In the genomic region with DNA sequence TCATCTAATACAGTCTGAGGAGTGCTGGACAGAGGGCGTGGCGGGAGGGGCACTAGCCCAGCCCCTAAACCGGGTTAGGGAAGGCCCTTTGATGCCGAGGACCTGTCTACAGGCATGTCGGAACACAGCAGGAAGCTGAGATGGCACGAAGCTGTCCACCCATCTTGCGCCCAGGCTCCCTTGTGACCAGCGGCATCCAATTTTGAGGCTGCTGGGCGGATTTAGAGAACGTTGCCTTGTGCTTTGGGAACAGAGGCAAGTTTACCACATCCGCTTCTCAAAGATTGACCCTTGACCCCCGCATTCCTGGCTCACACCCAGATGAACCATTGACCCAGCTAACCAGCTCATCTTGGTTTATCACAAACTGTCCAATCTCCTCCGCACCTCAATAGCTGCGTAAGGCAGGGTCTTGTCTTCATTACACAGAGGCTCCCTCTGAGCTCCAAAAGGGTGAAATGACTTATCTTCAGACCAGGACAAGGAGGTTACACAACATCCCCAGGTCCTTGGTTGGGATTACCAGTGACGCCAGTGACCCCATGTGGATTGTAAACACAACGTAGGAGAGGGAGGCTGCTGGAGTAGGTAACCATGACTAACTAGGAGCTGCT, we compare ENCODE assay signal across 11 cellular contexts. TPM values are rescaled to one million over a fixed set of nuclear protein-coding genes. Genes with fewer than 3 reads are reported as not detected.
DNase-seq lines count a peak whose midpoint lies in the region; ATAC-seq and TF ChIP-seq lines count a peak whose summit lies in the region.
"Had no signal": no experiment of that assay in that cellular context is flagged by ENCODE, and none has a peak within 500 bp of the region (broad histone marks: within the 10 kb centered on the region; RNA-seq: fewer than 3 reads in every experiment).

No MANE protein-coding gene starts in this region.

- H3K27me3 ChIP-seq in Caco-2 (replicated peaks; ENCODE audit: control insufficient read depth, insufficient read depth, low read length) = no peaks in the 10 kb centered on the region

- CTCF ChIA-PET in Caco-2 (lab: Charles Lee) = interaction anchor here (0.6 to 1.2 kb wide), 9 partner anchors 9 to 464 kb away, joined by 3 to 17 read pairs (median 3); no protein-coding TSS in a partner anchor
- CTCF ChIA-PET in WTC11 (lab: Charles Lee) = interaction anchor here (1.1 to 5.3 kb wide), 7 partner anchors 10 to 66 kb away, joined by 3 to 29 read pairs (median 10); no protein-coding TSS in a partner anchor

- POLR2A ChIA-PET in Caco-2 (lab: Charles Lee) = interaction anchor here (0.5 to 1.2 kb wide), 2 partner anchors 15 to 32 kb away, joined by 4 read pairs; no protein-coding TSS in a partner anchor
- POLR2A ChIA-PET in WTC11 (lab: Charles Lee) = interaction anchor here (1.7 kb wide), 1 partner anchor 10 kb away, joined by 5 read pairs; no protein-coding TSS in a partner anchor

- peak; percentile 82 to 93 for DNase-seq in Caco-2
- peak; percentile 75 for DNase-seq in HT1080 (ENCODE audit: low read depth)
- DNase-seq in WTC11 (ENCODE audit: low spot score) = no peak
- peak; percentile 57 for DNase-seq in islet precursor cell
- no peak for DNase-seq in T1000 (lab: John Stamatoyannopoulos, UW)
- no peak for DNase-seq in effector CD8-positive, alpha-beta T cell (lab: John Stamatoyannopoulos, UW)
- DNase-seq: lower lobe of right lung had no signal

- H3K9me3 ChIP-seq in Caco-2 = no peaks in the 10 kb centered on the region
- H3K9me3 ChIP-seq: lower lobe of right lung had no signal

- intact Hi-C loops in Caco-2 (cut with micrococcal nuclease; ENCODE audit: unreplicated experiment) = loop anchor here (1.0 to 5.0 kb wide), 4 partner anchors 16 to 527 kb away; no protein-coding TSS in a partner anchor

- no peaks in the 10 kb centered on the region for H3K9me3 Mint-ChIP-seq in Caco-2 (ENCODE audit: unreplicated experiment)
- no peaks in the 10 kb centered on the region for H3K9me3 Mint-ChIP-seq in WTC11

- H3K4me1 Mint-ChIP-seq in Caco-2 (ENCODE audit: low read depth, unreplicated experiment) (peaks cover 32% of the 10 kb centered on the region), WTC11 (peaks cover 83% of the 10 kb centered on the region)

- ATAC-seq in WTC11 (no peak), GM21447 (IDR thresholded peaks at IDR 0.05; ENCODE audit: unreplicated experiment) (no peak), HG03039 (IDR thresholded peaks at IDR 0.05; ENCODE audit: unreplicated experiment) (no peak)
- ATAC-seq: lower lobe of right lung had no signal

- peak overlapping the region; percentile 93 for H3K27ac Mint-ChIP-seq in Caco-2 (ENCODE audit: unreplicated experiment)
- peak overlapping the region; percentile 95 for H3K27ac Mint-ChIP-seq in WTC11

- no peak overlapping the region for H3K4me3 ChIP-seq in Caco-2 (ENCODE audit: low read depth, low read length)
- H3K4me3 ChIP-seq: lower lobe of right lung, PC-9 had no signal

- TF ChIP-seq CTCF in Caco-2 (IDR thresholded peaks at IDR 0.05; ENCODE audit: insufficient read depth in 1 of 2, low read depth in 1 of 2, low read length in 1 of 2, severe bottlenecking in 1 of 2, unreplicated experiment in 1 of 2) (peak in 1 of 2 experiments; percentile 18), WTC11 (IDR thresholded peaks at IDR 0.05) (no peak)

- no peaks in the 10 kb centered on the region; the same call in 1 of the 2 replicates for H3K36me3 ChIP-seq in Caco-2 (ENCODE audit: control insufficient read depth, insufficient read depth, low read length)
- H3K36me3 ChIP-seq: lower lobe of right lung had no signal

- H3K36me3 Mint-ChIP-seq in Caco-2 (ENCODE audit: insufficient read depth, unreplicated experiment) (peaks cover 16% of the 10 kb centered on the region), WTC11 (peaks cover 6% of the 10 kb centered on the region; the same call in 1 of the 2 replicates)

- BruUV-seq in Caco-2 (replicated peaks; lab: Mats Ljungman, UMichigan) = no TSS peak

- H3K4me3 Mint-ChIP-seq in Caco-2 (ENCODE audit: unreplicated experiment) (peak overlapping the region; percentile 64), WTC11 (peak overlapping the region; percentile 64)

- H3K27me3 Mint-ChIP-seq in Caco-2 (ENCODE audit: insufficient read depth, unreplicated experiment) (no peaks in the 10 kb centered on the region), WTC11 (ENCODE audit: low read depth) (peaks cover under 1% of the 10 kb centered on the region)

- peaks cover 69% of the 10 kb centered on the region for H3K4me1 ChIP-seq in Caco-2

TF ChIP-seq in WTC11, 78 proteins besides CTCF, POLR2A, EP300 and RAD21 (continues in another document):
- TF ChIP-seq, protein P1, sequence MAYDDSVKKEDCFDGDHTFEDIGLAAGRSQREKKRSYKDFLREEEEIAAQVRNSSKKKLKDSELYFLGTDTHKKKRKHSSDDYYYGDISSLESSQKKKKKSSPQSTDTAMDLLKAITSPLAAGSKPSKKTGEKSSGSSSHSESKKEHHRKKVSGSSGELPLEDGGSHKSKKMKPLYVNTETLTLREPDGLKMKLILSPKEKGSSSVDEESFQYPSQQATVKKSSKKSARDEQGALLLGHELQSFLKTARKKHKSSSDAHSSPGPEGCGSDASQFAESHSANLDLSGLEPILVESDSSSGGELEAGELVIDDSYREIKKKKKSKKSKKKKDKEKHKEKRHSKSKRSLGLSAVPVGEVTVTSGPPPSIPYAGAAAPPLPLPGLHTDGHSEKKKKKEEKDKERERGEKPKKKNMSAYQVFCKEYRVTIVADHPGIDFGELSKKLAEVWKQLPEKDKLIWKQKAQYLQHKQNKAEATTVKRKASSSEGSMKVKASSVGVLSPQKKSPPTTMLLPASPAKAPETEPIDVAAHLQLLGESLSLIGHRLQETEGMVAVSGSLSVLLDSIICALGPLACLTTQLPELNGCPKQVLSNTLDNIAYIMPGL (CRISPR knock-in tag; IDR thresholded peaks at IDR 0.05) = no peak
- TF ChIP-seq ZBTB21 (CRISPR knock-in tag; IDR thresholded peaks at IDR 0.05; ENCODE audit: borderline replicate concordance) (no peak), FOXP1 (CRISPR knock-in tag; IDR thresholded peaks at IDR 0.05; ENCODE audit: borderline replicate concordance) (no peak), CBFB (CRISPR knock-in tag; IDR thresholded peaks at IDR 0.05; ENCODE audit: low read depth) (no peak), ZNF219 (CRISPR knock-in tag; IDR thresholded peaks at IDR 0.05; ENCODE audit: borderline replicate concordance) (no peak), JUN (CRISPR knock-in tag; IDR thresholded peaks at IDR 0.05) (no peak), TCF7 (CRISPR knock-in tag; IDR thresholded peaks at IDR 0.05; ENCODE audit: low read depth) (no peak)
- TF ChIP-seq, protein P2, sequence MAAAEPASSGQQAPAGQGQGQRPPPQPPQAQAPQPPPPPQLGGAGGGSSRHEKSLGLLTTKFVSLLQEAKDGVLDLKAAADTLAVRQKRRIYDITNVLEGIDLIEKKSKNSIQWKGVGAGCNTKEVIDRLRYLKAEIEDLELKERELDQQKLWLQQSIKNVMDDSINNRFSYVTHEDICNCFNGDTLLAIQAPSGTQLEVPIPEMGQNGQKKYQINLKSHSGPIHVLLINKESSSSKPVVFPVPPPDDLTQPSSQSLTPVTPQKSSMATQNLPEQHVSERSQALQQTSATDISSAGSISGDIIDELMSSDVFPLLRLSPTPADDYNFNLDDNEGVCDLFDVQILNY (CRISPR knock-in tag; IDR thresholded peaks at IDR 0.05) = no peak
- TF ChIP-seq, protein P3, sequence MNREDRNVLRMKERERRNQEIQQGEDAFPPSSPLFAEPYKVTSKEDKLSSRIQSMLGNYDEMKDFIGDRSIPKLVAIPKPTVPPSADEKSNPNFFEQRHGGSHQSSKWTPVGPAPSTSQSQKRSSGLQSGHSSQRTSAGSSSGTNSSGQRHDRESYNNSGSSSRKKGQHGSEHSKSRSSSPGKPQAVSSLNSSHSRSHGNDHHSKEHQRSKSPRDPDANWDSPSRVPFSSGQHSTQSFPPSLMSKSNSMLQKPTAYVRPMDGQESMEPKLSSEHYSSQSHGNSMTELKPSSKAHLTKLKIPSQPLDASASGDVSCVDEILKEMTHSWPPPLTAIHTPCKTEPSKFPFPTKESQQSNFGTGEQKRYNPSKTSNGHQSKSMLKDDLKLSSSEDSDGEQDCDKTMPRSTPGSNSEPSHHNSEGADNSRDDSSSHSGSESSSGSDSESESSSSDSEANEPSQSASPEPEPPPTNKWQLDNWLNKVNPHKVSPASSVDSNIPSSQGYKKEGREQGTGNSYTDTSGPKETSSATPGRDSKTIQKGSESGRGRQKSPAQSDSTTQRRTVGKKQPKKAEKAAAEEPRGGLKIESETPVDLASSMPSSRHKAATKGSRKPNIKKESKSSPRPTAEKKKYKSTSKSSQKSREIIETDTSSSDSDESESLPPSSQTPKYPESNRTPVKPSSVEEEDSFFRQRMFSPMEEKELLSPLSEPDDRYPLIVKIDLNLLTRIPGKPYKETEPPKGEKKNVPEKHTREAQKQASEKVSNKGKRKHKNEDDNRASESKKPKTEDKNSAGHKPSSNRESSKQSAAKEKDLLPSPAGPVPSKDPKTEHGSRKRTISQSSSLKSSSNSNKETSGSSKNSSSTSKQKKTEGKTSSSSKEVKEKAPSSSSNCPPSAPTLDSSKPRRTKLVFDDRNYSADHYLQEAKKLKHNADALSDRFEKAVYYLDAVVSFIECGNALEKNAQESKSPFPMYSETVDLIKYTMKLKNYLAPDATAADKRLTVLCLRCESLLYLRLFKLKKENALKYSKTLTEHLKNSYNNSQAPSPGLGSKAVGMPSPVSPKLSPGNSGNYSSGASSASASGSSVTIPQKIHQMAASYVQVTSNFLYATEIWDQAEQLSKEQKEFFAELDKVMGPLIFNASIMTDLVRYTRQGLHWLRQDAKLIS (CRISPR knock-in tag; IDR thresholded peaks at IDR 0.05; ENCODE audit: borderline replicate concordance) = no peak
- TF ChIP-seq, protein P4, sequence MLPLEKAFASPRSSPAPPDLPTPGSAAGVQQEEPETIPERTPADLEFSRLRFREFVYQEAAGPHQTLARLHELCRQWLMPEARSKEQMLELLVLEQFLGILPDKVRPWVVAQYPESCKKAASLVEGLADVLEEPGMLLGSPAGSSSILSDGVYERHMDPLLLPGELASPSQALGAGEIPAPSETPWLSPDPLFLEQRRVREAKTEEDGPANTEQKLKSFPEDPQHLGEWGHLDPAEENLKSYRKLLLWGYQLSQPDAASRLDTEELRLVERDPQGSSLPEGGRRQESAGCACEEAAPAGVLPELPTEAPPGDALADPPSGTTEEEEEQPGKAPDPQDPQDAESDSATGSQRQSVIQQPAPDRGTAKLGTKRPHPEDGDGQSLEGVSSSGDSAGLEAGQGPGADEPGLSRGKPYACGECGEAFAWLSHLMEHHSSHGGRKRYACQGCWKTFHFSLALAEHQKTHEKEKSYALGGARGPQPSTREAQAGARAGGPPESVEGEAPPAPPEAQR (CRISPR knock-in tag; IDR thresholded peaks at IDR 0.05) = no peak

RNA-seq across cellular contexts. Expression of a gene that starts 4.5 kb away (rescaled TPM):
- 17.1 and 20.0 TPM in 2 replicates for total RNA-seq in Caco-2 (2022)
- 0.03 TPM in 2 replicates for total RNA-seq in HT1080 (2014; rRNA removed; shearing (Covaris generic))
- not detected in 2 replicates for polyA plus RNA-seq in HT1080 (2015; cell fraction: cytosol; rRNA removed)
- polyA plus RNA-seq in HT1080 (2015; cell fraction: nucleus; rRNA removed) = 0.01 TPM in 1 of 2 replicates, not detected in the other
- 33.8 to 43.1 TPM (median 35.4 TPM) in 3 replicates for total RNA-seq in WTC11 (2021)

RNA-seq across cellular contexts. Expression of a gene that starts 39.1 kb away (rescaled TPM):
- total RNA-seq in Caco-2 (2022) (not detected in 2 replicates), WTC11 (2021) (not detected in 3 replicates)
- not detected in 2 replicates for total RNA-seq in HT1080 (2014; rRNA removed; shearing (Covaris generic))
- polyA plus RNA-seq in HT1080 (2015; cell fraction: cytosol; rRNA removed) = not detected in 2 replicates
- 0.10 and 0.60 TPM in 2 replicates for polyA plus RNA-seq in HT1080 (2015; cell fraction: nucleus; rRNA removed)
- total RNA-seq: PC-9, subcutaneous adipose tissue had no signal

Comparison
In these comparisons a context has a peak if more than half of its experiments do, and no peak if none do; other contexts are left out.
1. DNase-seq: peak in Caco-2 (2 of 2), HT1080 (single experiment) and islet precursor cell (single experiment); none in WTC11 (single experiment), T1000 (single experiment) and effector CD8-positive, alpha-beta T cell (single experiment).
2. RNA of a gene that starts 4.5 kb away (total RNA-seq): 33.8 to 43.1 TPM in WTC11 and 17.1 to 20.0 TPM in Caco-2; 0.03 TPM in HT1080; every median in the first group is over 10 times any median in the second.